Comparison of ENCODE assay signal across 16 cellular contexts in the genomic region with DNA sequence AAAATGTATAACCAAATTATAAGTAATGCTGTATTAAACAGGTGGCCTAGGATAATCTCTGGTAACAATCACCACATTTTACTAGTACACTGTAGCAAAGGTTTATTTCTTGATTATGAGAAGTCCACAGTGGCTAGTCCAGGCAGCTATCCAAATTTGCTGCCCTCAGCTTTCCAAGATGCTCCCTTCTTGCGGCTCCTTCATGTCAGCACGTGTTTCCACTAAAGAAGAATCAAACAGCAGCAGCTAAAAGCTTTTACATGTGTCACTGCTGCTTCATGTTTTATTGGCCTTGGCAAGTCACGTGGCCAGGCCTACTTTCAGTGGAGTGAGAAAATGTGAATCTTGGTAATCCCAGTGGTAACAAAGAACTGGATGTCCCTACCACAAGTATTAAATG. TPM values are rescaled to one million over a fixed set of nuclear protein-coding genes. Genes with fewer than 3 reads are reported as not detected.
DNase-seq lines count a peak whose midpoint lies in the region; TF ChIP-seq lines count a peak whose summit lies in the region.
"Had no signal": no experiment of that assay in that cellular context is flagged by ENCODE, and none has a peak within 500 bp of the region (broad histone marks: within the 10 kb centered on the region; RNA-seq: fewer than 3 reads in every experiment).

No MANE protein-coding gene starts in this region.

- H3K4me1 ChIP-seq in mammary epithelial cell (ENCODE audit: insufficient read depth, low read length) (peaks cover 4% of the 10 kb centered on the region), breast epithelium (no peaks in the 10 kb centered on the region), transverse colon (peaks cover 0 to 7% (median 3%) of the 10 kb centered on the region in 4 donors), mesenchymal stem cell (ENCODE audit: control insufficient read depth, insufficient read depth, low read depth, low read length) (peaks cover 2% of the 10 kb centered on the region)
- H3K4me1 ChIP-seq: Peyer's patch had no signal

- peak; percentile 13 for TF ChIP-seq EP300 in transverse colon (IDR thresholded peaks at IDR 0.05; ENCODE audit: low read depth)

- TF ChIP-seq CTCF in mammary epithelial cell (conservative IDR thresholded peaks at IDR 0.05 in 1 of 2, IDR thresholded peaks at IDR 0.05 in 1 of 2; ENCODE audit: extremely low read depth in 1 of 2, insufficient read depth in 1 of 2, low read depth in 1 of 2, low read length in 2 of 2) (no peak), breast epithelium (IDR thresholded peaks at IDR 0.05) (no peak), choroid plexus epithelial cell (conservative IDR thresholded peaks at IDR 0.05; ENCODE audit: low read depth, low read length) (no peak), transverse colon (IDR thresholded peaks at IDR 0.05) (no peak)

- no peak overlapping the region for H2BK15ac ChIP-seq in mesenchymal stem cell (ENCODE audit: low read depth, poor library complexity, severe bottlenecking)

- H3K23ac ChIP-seq in mesenchymal stem cell (ENCODE audit: low read length in 2 of 2) = no peak overlapping the region

- H2BK120ac ChIP-seq in mesenchymal stem cell (ENCODE audit: low read depth, low read length) = no peak overlapping the region

- H3K79me2 ChIP-seq in mammary epithelial cell (ENCODE audit: insufficient read depth, low read length) = no peaks in the 10 kb centered on the region

- no peak overlapping the region for H3K4me3 ChIP-seq in mammary epithelial cell (replicated peaks in 1 of 3; ENCODE audit: insufficient read depth in 1 of 3, low read depth in 2 of 3, low read length in 3 of 3)
- no peak overlapping the region for H3K4me3 ChIP-seq in breast epithelium
- no peak overlapping the region for H3K4me3 ChIP-seq in choroid plexus epithelial cell (ENCODE audit: low read depth, low read length)
- H3K4me3 ChIP-seq in transverse colon = no peak overlapping the region
- H3K4me3 ChIP-seq in mesenchymal stem cell (ENCODE audit: insufficient read depth in 1 of 2, low read depth in 1 of 2, low read length in 2 of 2) = no peak overlapping the region
- H3K4me3 ChIP-seq: Peyer's patch had no signal

- H3K9me3 ChIP-seq in mammary epithelial cell (replicated peaks; ENCODE audit: insufficient read depth, low read length) (no peaks in the 10 kb centered on the region), breast epithelium (no peaks in the 10 kb centered on the region), transverse colon (no peaks in the 10 kb centered on the region), mesenchymal stem cell (ENCODE audit: control insufficient read depth, low read length) (no peaks in the 10 kb centered on the region)
- H3K9me3 ChIP-seq: Peyer's patch had no signal

- CTCF ChIA-PET in mammary epithelial cell (lab: Charles Lee; ENCODE audit: low non-redundant PET) = no interaction called here

- H3K36me3 ChIP-seq in mammary epithelial cell (ENCODE audit: insufficient read depth, low read length) (no peaks in the 10 kb centered on the region), breast epithelium (no peaks in the 10 kb centered on the region), transverse colon (no peaks in the 10 kb centered on the region), mesenchymal stem cell (ENCODE audit: control insufficient read depth in 1 of 2, insufficient read depth in 2 of 2, low read depth in 1 of 2, low read length in 2 of 2) (no peaks in the 10 kb centered on the region)
- H3K36me3 ChIP-seq: brain microvascular endothelial cell, Peyer's patch had no signal

- BruUV-seq in mammary epithelial cell (replicated peaks; lab: Mats Ljungman, UMichigan) = no TSS peak

- H3K9ac ChIP-seq in mammary epithelial cell (ENCODE audit: insufficient read depth, low read length) (no peak overlapping the region), mesenchymal stem cell (ENCODE audit: low read length) (no peak overlapping the region)

- H3K27me3 ChIP-seq in mammary epithelial cell (ENCODE audit: insufficient read depth, low read length) (no peaks in the 10 kb centered on the region), breast epithelium (no peaks in the 10 kb centered on the region), transverse colon (no peaks in the 10 kb centered on the region), mesenchymal stem cell (ENCODE audit: control insufficient read depth in 1 of 2, insufficient read depth in 1 of 2, low read length in 2 of 2) (no peaks in the 10 kb centered on the region)
- H3K27me3 ChIP-seq: brain microvascular endothelial cell, Peyer's patch had no signal

- 36% methylated on average over 3 of the region's 3 CpGs for WGBS in mammary epithelial cell (ENCODE audit: low coverage, missing lambda C conversion rate)
- 40 to 59% methylated on average over 1 to 3 of the region's 3 CpGs for WGBS in transverse colon (ENCODE audit: low coverage in 1 of 2), 2 donors
- WGBS in mesenchymal stem cell = 86% methylated on average over 3 of the region's 3 CpGs

- in situ Hi-C loops in mammary epithelial cell (cut with MboI; ENCODE audit: low sequenced_read_pairs in 2 of 2) = loop anchor here (25.0 kb wide), 2 partner anchors 187 to 487 kb away; no protein-coding TSS in a partner anchor
- in situ Hi-C loops in transverse colon (cut with MboI; ENCODE audit: low pct_ligation_motif_present in 1 of 4, low pct_unique_long_range_greater_than_20kb in 1 of 4, low sequenced_read_pairs in 3 of 4) = loop anchor here in 1 of 4 donors (25.0 kb wide), 1 partner anchor 487 kb away; no protein-coding TSS in a partner anchor

- H3K27ac ChIP-seq in mammary epithelial cell (ENCODE audit: insufficient read depth, low read depth, low read length) (no peak overlapping the region), breast epithelium (no peak overlapping the region), transverse colon (no peak overlapping the region), mesenchymal stem cell (ENCODE audit: low read length, poor library complexity, severe bottlenecking) (no peak overlapping the region)
- H3K27ac ChIP-seq: brain microvascular endothelial cell, Peyer's patch had no signal

- no peak overlapping the region for H3K18ac ChIP-seq in mesenchymal stem cell (ENCODE audit: low read depth in 1 of 2, low read length in 2 of 2)

- no peak overlapping the region for H3K14ac ChIP-seq in mesenchymal stem cell (ENCODE audit: low read length in 2 of 2)

- H3K4ac ChIP-seq in mesenchymal stem cell (ENCODE audit: low read depth in 1 of 2, low read length in 2 of 2) = peak overlapping the region in 1 of 2 experiments; percentile 49

- TF ChIP-seq POLR2A in breast epithelium (IDR thresholded peaks at IDR 0.05) (no peak), transverse colon (IDR thresholded peaks at IDR 0.05) (no peak)

- H4K91ac ChIP-seq in mesenchymal stem cell (ENCODE audit: low read length) = no peak overlapping the region

- no peak overlapping the region for H2BK12ac ChIP-seq in mesenchymal stem cell (ENCODE audit: low read length in 2 of 2)

- H2AFZ ChIP-seq in mammary epithelial cell (ENCODE audit: low read depth, low read length) = no peak overlapping the region
- no peak overlapping the region for H2AFZ ChIP-seq in mesenchymal stem cell (ENCODE audit: low read depth, low read length)

- no peak overlapping the region for H2BK5ac ChIP-seq in mesenchymal stem cell (ENCODE audit: low read depth, low read length, poor library complexity, severe bottlenecking)

- H4K8ac ChIP-seq in mesenchymal stem cell (ENCODE audit: low read length) = no peak overlapping the region

- intact Hi-C loops in mammary epithelial cell (cut with micrococcal nuclease) = no loop called here
- intact Hi-C loops in breast epithelium (cut with DNase I; ENCODE audit: low total_unique reads) = no loop called here
- intact Hi-C loops in transverse colon (cut with DNase I; ENCODE audit: low total_unique reads) = no loop called here

- H2AK5ac ChIP-seq in mesenchymal stem cell (ENCODE audit: low read length, severe bottlenecking) = no peak overlapping the region

- H4K20me1 ChIP-seq in mammary epithelial cell (ENCODE audit: insufficient read depth, low read length) = no peaks in the 10 kb centered on the region

- DNase-seq in mammary epithelial cell = peak; percentile 23
- no peak for DNase-seq in breast epithelium (ENCODE audit: low spot score in 2 of 2)
- peak; percentile 31 for DNase-seq in choroid plexus epithelial cell (ENCODE audit: low read depth)
- DNase-seq in iris pigment epithelial cell (ENCODE audit: low read depth) = peak; percentile 43
- DNase-seq in transverse colon = peak; percentile 23
- no peak for DNase-seq in H4 (ENCODE audit: low spot score)
- DNase-seq in mesenchymal stem cell = no peak
- DNase-seq in stimulated activated CD4-positive, alpha-beta T cell treated with anti-CD3 and anti-CD28 coated beads, Interleukin-15, amount 100 ng/mL, for 24 hours = no peak
- DNase-seq: activated B cell treated with CpG ODN at 0.5 μM for 24 hours; activated CD8-positive, alpha-beta memory T cell treated with anti-CD3 and anti-CD28 coated beads, Interleukin-2, amount 50 U/mL, for 48 hours; activated naive CD4-positive, alpha-beta T cell treated with anti-CD3 and anti-CD28 coated beads, Interleukin-2, amount 10 ng/mL, durations not matched to agents 7 days and 5 days; brain microvascular endothelial cell; glutamatergic neuron; NCI-H146; Peyer's patch; T-cell had no signal

- peaks cover 17% of the 10 kb centered on the region for H3K79me1 ChIP-seq in mesenchymal stem cell (replicated peaks; ENCODE audit: low read length, poor library complexity, severe bottlenecking)

- dilution Hi-C loops in mammary epithelial cell (cut with HindIII; ENCODE audit: low sequenced_read_pairs) = no loop called here

- no peak overlapping the region for H3K4me2 ChIP-seq in mammary epithelial cell (ENCODE audit: insufficient read depth, low read depth, low read length)
- no peak overlapping the region for H3K4me2 ChIP-seq in mesenchymal stem cell (ENCODE audit: low read length, poor library complexity, severe bottlenecking)

RNA-seq across cellular contexts. Expression of a gene that starts 5.6 kb away (rescaled TPM):
- 10 to 100 TPM; 31.5 to 51.5 TPM for total RNA-seq in mammary epithelial cell
- 6.6 TPM for polyA plus RNA-seq in mammary epithelial cell
- 27.4 TPM for polyA minus RNA-seq in mammary epithelial cell
- total RNA-seq in breast epithelium = 100 to 1,000 TPM in 2 of 3 donors, 10 to 100 TPM in 1; 48.4 to 117 (median 103) TPM
- total RNA-seq in transverse colon = 10 to 100 TPM in 3 of 4 donors, 1 to 10 TPM in 1; 3.8 to 18.7 (median 14.6) TPM
- 6.5 and 13.0 TPM in 2 replicates for total RNA-seq in H4 (2014; rRNA removed; shearing (Covaris generic))
- polyA plus RNA-seq in mesenchymal stem cell (2013, experiment 1 of 2) = 23.4 TPM
- polyA plus RNA-seq in mesenchymal stem cell (2013, experiment 2 of 2) = 22.6 TPM

Comparison
In these comparisons a context has a peak if more than half of its experiments do, and no peak if none do; other contexts are left out.
1. DNase-seq: peak in mammary epithelial cell (single experiment), choroid plexus epithelial cell (single experiment), iris pigment epithelial cell (single experiment) and transverse colon (single experiment); none in breast epithelium (0 of 2), H4 (single experiment), mesenchymal stem cell (single experiment) and stimulated activated CD4-positive, alpha-beta T cell treated with anti-CD3 and anti-CD28 coated beads, Interleukin-15, amount 100 ng/mL, for 24 hours (single experiment).